24 cellular contexts compared by ENCODE assay signal in genomic region chr1:210372491-210372890, GRCh38. TPM values are rescaled to one million over a fixed set of nuclear protein-coding genes. Genes with fewer than 3 reads are reported as not detected.
DNase-seq lines count a peak whose midpoint lies in the region; ATAC-seq and TF ChIP-seq lines count a peak whose summit lies in the region.
"Had no signal": no experiment of that assay in that cellular context is flagged by ENCODE, and none has a peak within 500 bp of the region (broad histone marks: within the 10 kb centered on the region; RNA-seq: fewer than 3 reads in every experiment).

No MANE protein-coding gene starts in this region.

- H3K9me2 ChIP-seq in PC-9 (ENCODE audit: insufficient read depth), result no peaks in the 10 kb centered on the region

- no peaks in the 10 kb centered on the region for H3K36me3 ChIP-seq in PC-9 (ENCODE audit: low read depth)
- H3K36me3 ChIP-seq: gastrocnemius medialis, SJCRH30 had no signal

- ATAC-seq in stimulated activated memory B cell treated with anti-CD40 and anti-IgM and Interleukin-4, amounts not matched to agents 10 μg/mL and 1 μg/mL and 100 μg/mL, for 72 hours, result no peak
- ATAC-seq in HG03439 (IDR thresholded peaks at IDR 0.05; ENCODE audit: unreplicated experiment), result no peak
- ATAC-seq: gastrocnemius medialis; stimulated activated naive CD8-positive, alpha-beta T cell treated with anti-CD3 and anti-CD28 coated beads, Interleukin-15, Interleukin-2, amounts not matched to agents 100 U/mL and 50 U/mL, for 24 hours had no signal

- no TSS peak for BruUV-seq in PC-9 (replicated peaks; lab: Mats Ljungman, UMichigan)

- H3F3A ChIP-seq in PC-9 (ENCODE audit: insufficient read depth, low read depth), result peaks cover 26% of the 10 kb centered on the region

- no peak overlapping the region for H3K27ac ChIP-seq in PC-9
- H3K27ac ChIP-seq: gastrocnemius medialis, SJCRH30, testis had no signal

- no peaks in the 10 kb centered on the region for H3K9me3 ChIP-seq in PC-9 (ENCODE audit: insufficient read depth, low read depth)
- H3K9me3 ChIP-seq: gastrocnemius medialis, SJCRH30, testis had no signal

- DNase-seq in NCI-H82 (lab: John Stamatoyannopoulos, UW), result peak; percentile 30
- DNase-seq in NCI-H82 treated with DMSO at 0.1 percent for 48 hours (lab: John Stamatoyannopoulos, UW; ENCODE audit: unreplicated experiment), result no peak
- no peak for DNase-seq in PC-9
- peak; percentile 18 for DNase-seq in cerebellar cortex (ENCODE audit: low spot score)
- no peak for DNase-seq in Kasumi-1 (lab: John Stamatoyannopoulos, UW)
- no peak for DNase-seq in stimulated activated CD4-positive, alpha-beta T cell treated with anti-CD3 and anti-CD28 coated beads, Interleukin-15, amount 100 ng/mL, for 24 hours
- DNase-seq: 8988T; activated naive CD4-positive, alpha-beta T cell treated with Interleukin-2 at 50 U/mL for 16 hours; central memory CD4-positive, alpha-beta T cell; DND-41; gastrocnemius medialis; Karpas-422; MV-4-11; NCI-H1436 treated with DMSO at 0.1 percent for 48 hours; NCI-H2081 treated with DMSO at 0.1 percent for 48 hours; NCI-H748 treated with DMSO at 0.1 percent for 48 hours; RPMI8226; SJCRH30; stimulated activated naive CD8-positive, alpha-beta T cell treated with anti-CD3 and anti-CD28 coated beads, Interleukin-15, Interleukin-2, amounts not matched to agents 100 U/mL and 50 U/mL, for 24 hours; testis had no signal

- no peaks in the 10 kb centered on the region for H3K27me3 ChIP-seq in PC-9 (ENCODE audit: insufficient read depth, low read depth)
- H3K27me3 ChIP-seq: gastrocnemius medialis, SJCRH30, testis had no signal

- H3K4me2 ChIP-seq in PC-9, result 0 out of 2 replicates have a peak overlapping the region, but pooled peaks have one; percentile 68

- H3K4me1 ChIP-seq in PC-9 (replicated peaks; ENCODE audit: insufficient read depth), result peaks cover 35% of the 10 kb centered on the region
- H3K4me1 ChIP-seq: gastrocnemius medialis, testis had no signal

- peak overlapping the region; percentile 84 for H3K27ac Mint-ChIP-seq in stimulated activated memory B cell treated with anti-CD40 and anti-IgM and Interleukin-4, amounts not matched to agents 10 μg/mL and 1 μg/mL and 100 μg/mL, for 72 hours
- H3K27ac Mint-ChIP-seq: dendritic cell treated with granulocyte-macrophage colony-stimulating factor and Interleukin-4, amounts not matched to agents 40 ng/mL and 50 ng/mL, for 4 days; nephron had no signal

- H3K4me1 Mint-ChIP-seq in stimulated activated memory B cell treated with anti-CD40 and anti-IgM and Interleukin-4, amounts not matched to agents 10 μg/mL and 1 μg/mL and 100 μg/mL, for 72 hours, result peaks cover 16% of the 10 kb centered on the region

- CTCF ChIA-PET in PC-9 (lab: Charles Lee), result no interaction called here

- no peak overlapping the region for H3K4me3 Mint-ChIP-seq in stimulated activated memory B cell treated with anti-CD40 and anti-IgM and Interleukin-4, amounts not matched to agents 10 μg/mL and 1 μg/mL and 100 μg/mL, for 72 hours
- H3K4me3 Mint-ChIP-seq: dendritic cell treated with granulocyte-macrophage colony-stimulating factor and Interleukin-4, amounts not matched to agents 40 ng/mL and 50 ng/mL, for 4 days; nephron had no signal

- H3K79me2 ChIP-seq in PC-9 (ENCODE audit: low read depth), result no peaks in the 10 kb centered on the region

- H3K4me3 ChIP-seq in PC-9, result no peak overlapping the region
- H3K4me3 ChIP-seq: gastrocnemius medialis, SJCRH30, testis had no signal

- H3K36me3 Mint-ChIP-seq in stimulated activated memory B cell treated with anti-CD40 and anti-IgM and Interleukin-4, amounts not matched to agents 10 μg/mL and 1 μg/mL and 100 μg/mL, for 72 hours, result peaks cover 14% of the 10 kb centered on the region

- H4K20me1 ChIP-seq in PC-9 (ENCODE audit: insufficient read depth), result no peaks in the 10 kb centered on the region

- intact Hi-C loops in PC-9 (cut with micrococcal nuclease; ENCODE audit: unreplicated experiment), result no loop called here

- POLR2A ChIA-PET in PC-9 (lab: Charles Lee; ENCODE audit: unreplicated experiment), result no interaction called here

- H3K27me3 Mint-ChIP-seq in stimulated activated memory B cell treated with anti-CD40 and anti-IgM and Interleukin-4, amounts not matched to agents 10 μg/mL and 1 μg/mL and 100 μg/mL, for 72 hours, result no peaks in the 10 kb centered on the region
- H3K27me3 Mint-ChIP-seq: dendritic cell treated with granulocyte-macrophage colony-stimulating factor and Interleukin-4, amounts not matched to agents 40 ng/mL and 50 ng/mL, for 4 days had no signal

- H2AFZ ChIP-seq in PC-9, result no peak overlapping the region

- no peaks in the 10 kb centered on the region for H3K9me3 Mint-ChIP-seq in stimulated activated memory B cell treated with anti-CD40 and anti-IgM and Interleukin-4, amounts not matched to agents 10 μg/mL and 1 μg/mL and 100 μg/mL, for 72 hours
- H3K9me3 Mint-ChIP-seq: dendritic cell treated with granulocyte-macrophage colony-stimulating factor and Interleukin-4, amounts not matched to agents 40 ng/mL and 50 ng/mL, for 4 days; nephron had no signal

- no peak for TF ChIP-seq CTCF in PC-9 (conservative IDR thresholded peaks at IDR 0.05)

RNA-seq across cellular contexts. Expression of gene HHAT, which starts 43.8 kb away (rescaled TPM):
- total RNA-seq in PC-9 (2021), result 5.3 and 10.9 TPM in 2 replicates

Comparison
In these comparisons a context has a peak if more than half of its experiments do, and no peak if none do; other contexts are left out.
1. DNase-seq: peak in NCI-H82 (single experiment) and cerebellar cortex (single experiment); none in NCI-H82 treated with DMSO at 0.1 percent for 48 hours (single experiment), PC-9 (0 of 2), Kasumi-1 (0 of 2) and stimulated activated CD4-positive, alpha-beta T cell treated with anti-CD3 and anti-CD28 coated beads, Interleukin-15, amount 100 ng/mL, for 24 hours (single experiment).